ENCODE assay signal across 16 cellular contexts in the genomic region with DNA sequence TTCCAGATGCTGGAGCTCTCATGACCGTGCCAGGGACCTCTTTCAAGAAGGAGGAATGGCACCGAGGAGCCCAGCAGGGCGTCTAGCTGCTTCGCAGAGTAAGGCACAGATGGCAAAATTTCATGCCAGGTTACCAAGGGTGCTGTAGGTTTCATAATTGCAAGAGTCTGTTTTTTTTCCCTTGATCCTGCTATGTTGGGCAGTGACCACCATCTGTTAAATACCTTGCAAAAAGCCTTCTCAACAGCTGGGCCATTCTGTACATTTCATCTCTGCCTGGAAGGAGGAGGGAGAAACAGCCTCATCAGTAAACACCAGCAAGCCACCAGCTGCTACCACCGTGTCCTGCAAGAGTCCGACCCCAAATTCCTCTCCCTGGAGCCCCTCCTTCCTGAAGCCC.
DNase-seq lines count a peak whose midpoint lies in the region; FAIRE-seq and TF ChIP-seq lines count a peak whose summit lies in the region.
"Had no signal": no experiment of that assay in that cellular context is flagged by ENCODE, and none has a peak within 500 bp of the region (broad histone marks: within the 10 kb centered on the region; RNA-seq: fewer than 3 reads in every experiment).

No MANE protein-coding gene starts in this region.

- no peaks in the 10 kb centered on the region for H3K9me3 Mint-ChIP-seq in T-helper 2 cell treated with Interferon-gamma antibody and Interleukin-4, amounts not matched to agents 5 μg/mL and 100 μg/mL, for 36 hours
- H3K9me3 Mint-ChIP-seq: CD4-positive, alpha-beta memory T cell had no signal

- H3K27me3 Mint-ChIP-seq in T-helper 2 cell treated with Interferon-gamma antibody and Interleukin-4, amounts not matched to agents 5 μg/mL and 100 μg/mL, for 36 hours (ENCODE audit: low read depth), result no peaks in the 10 kb centered on the region

- DNase-seq in HTR-8/SVneo (ENCODE audit: insufficient read length, low spot score), result no peak
- DNase-seq in NCI-H524 (lab: John Stamatoyannopoulos, UW), result peak; percentile 96 to 97
- DNase-seq in sigmoid colon, result peak; percentile 28
- no peak for DNase-seq in NCI-H1092 (lab: John Stamatoyannopoulos, UW)
- no peak for DNase-seq in T-helper 2 cell treated with Interferon-gamma antibody and Interleukin-4, amounts not matched to agents 5 μg/mL and 100 μg/mL, for 36 hours (ENCODE audit: low spot score)
- no peak for DNase-seq in activated effector memory CD4-positive, alpha-beta T cell treated with anti-CD3 and anti-CD28 coated beads, Interleukin-2, amount 50 U/mL, for 16 hours
- DNase-seq: Calu3; CD4-positive, alpha-beta memory T cell; DMS79; HFFc6; NCI-H1436 treated with DMSO at 0.1 percent for 48 hours; SHP77 treated with DMSO at 0.1 percent for 48 hours had no signal

- no peak for TF ChIP-seq EP300 in sigmoid colon (IDR thresholded peaks at IDR 0.05)

- H3K4me1 ChIP-seq in ectodermal cell (ENCODE audit: control insufficient read depth, insufficient read depth, low read length) (peaks cover 16% of the 10 kb centered on the region), sigmoid colon (no peaks in the 10 kb centered on the region)

- H3K36me3 ChIP-seq in ectodermal cell (ENCODE audit: control insufficient read depth, insufficient read depth, low read length), result no peaks in the 10 kb centered on the region
- no peaks in the 10 kb centered on the region for H3K36me3 ChIP-seq in sigmoid colon

- no peak overlapping the region for H3K4me3 Mint-ChIP-seq in T-helper 2 cell treated with Interferon-gamma antibody and Interleukin-4, amounts not matched to agents 5 μg/mL and 100 μg/mL, for 36 hours
- H3K4me3 Mint-ChIP-seq: B cell; CD4-positive, alpha-beta memory T cell; HFFc6 had no signal

- intact Hi-C loops in sigmoid colon (cut with DNase I), result no loop called here

- H3K9me3 ChIP-seq in ectodermal cell (ENCODE audit: control insufficient read depth, low read length) (no peaks in the 10 kb centered on the region), sigmoid colon (no peaks in the 10 kb centered on the region)

- no peaks in the 10 kb centered on the region for H3K36me3 Mint-ChIP-seq in T-helper 2 cell treated with Interferon-gamma antibody and Interleukin-4, amounts not matched to agents 5 μg/mL and 100 μg/mL, for 36 hours (ENCODE audit: low read depth)
- H3K36me3 Mint-ChIP-seq: CD4-positive, alpha-beta memory T cell had no signal

- no peaks in the 10 kb centered on the region for H3K4me1 Mint-ChIP-seq in T-helper 2 cell treated with Interferon-gamma antibody and Interleukin-4, amounts not matched to agents 5 μg/mL and 100 μg/mL, for 36 hours (ENCODE audit: low read depth)
- H3K4me1 Mint-ChIP-seq: B cell; CD4-positive, alpha-beta memory T cell had no signal

- H3K27me3 ChIP-seq in ectodermal cell (ENCODE audit: control insufficient read depth, insufficient read depth, low read length, poor library complexity, severe bottlenecking), result no peaks in the 10 kb centered on the region
- H3K27me3 ChIP-seq in sigmoid colon, result peaks cover 0 to 11% (median 0%) of the 10 kb centered on the region in 3 donors

- TF ChIP-seq CTCF in sigmoid colon (IDR thresholded peaks at IDR 0.05), result no peak

- 72 to 93% methylated on average over 4 to 6 of the region's 6 CpGs for WGBS in ectodermal cell, 2 experiments
- 67 to 74% methylated on average over 6 of the region's 6 CpGs for WGBS in sigmoid colon, 2 donors

- no peak for TF ChIP-seq POLR2A in sigmoid colon (IDR thresholded peaks at IDR 0.05)

- peak; percentile 67 for FAIRE-seq in HTR-8/SVneo (lab: Jason Lieb, UNC)
- FAIRE-seq: H54 had no signal

- no peak overlapping the region for H3K4me3 ChIP-seq in ectodermal cell (ENCODE audit: insufficient read depth, low read depth, low read length)
- no peak overlapping the region for H3K4me3 ChIP-seq in sigmoid colon

- H3K27ac Mint-ChIP-seq in T-helper 2 cell treated with Interferon-gamma antibody and Interleukin-4, amounts not matched to agents 5 μg/mL and 100 μg/mL, for 36 hours, result no peak overlapping the region
- H3K27ac Mint-ChIP-seq: B cell, HFFc6 had no signal

- peak overlapping the region; percentile 3 for H3K27ac ChIP-seq in ectodermal cell (ENCODE audit: insufficient read depth, low read depth, low read length, poor library complexity, severe bottlenecking)
- H3K27ac ChIP-seq in sigmoid colon, result no peak overlapping the region
- H3K27ac ChIP-seq: KMS-11 had no signal

Comparison
In these comparisons a context has a peak if more than half of its experiments do, and no peak if none do; other contexts are left out.
1. DNase-seq: peak in NCI-H524 (2 of 2) and sigmoid colon (single experiment); none in HTR-8/SVneo (single experiment), NCI-H1092 (single experiment), T-helper 2 cell treated with Interferon-gamma antibody and Interleukin-4, amounts not matched to agents 5 μg/mL and 100 μg/mL, for 36 hours (single experiment) and activated effector memory CD4-positive, alpha-beta T cell treated with anti-CD3 and anti-CD28 coated beads, Interleukin-2, amount 50 U/mL, for 16 hours (single experiment).